ENCODE assay signal across 19 cellular contexts in the genomic region with DNA sequence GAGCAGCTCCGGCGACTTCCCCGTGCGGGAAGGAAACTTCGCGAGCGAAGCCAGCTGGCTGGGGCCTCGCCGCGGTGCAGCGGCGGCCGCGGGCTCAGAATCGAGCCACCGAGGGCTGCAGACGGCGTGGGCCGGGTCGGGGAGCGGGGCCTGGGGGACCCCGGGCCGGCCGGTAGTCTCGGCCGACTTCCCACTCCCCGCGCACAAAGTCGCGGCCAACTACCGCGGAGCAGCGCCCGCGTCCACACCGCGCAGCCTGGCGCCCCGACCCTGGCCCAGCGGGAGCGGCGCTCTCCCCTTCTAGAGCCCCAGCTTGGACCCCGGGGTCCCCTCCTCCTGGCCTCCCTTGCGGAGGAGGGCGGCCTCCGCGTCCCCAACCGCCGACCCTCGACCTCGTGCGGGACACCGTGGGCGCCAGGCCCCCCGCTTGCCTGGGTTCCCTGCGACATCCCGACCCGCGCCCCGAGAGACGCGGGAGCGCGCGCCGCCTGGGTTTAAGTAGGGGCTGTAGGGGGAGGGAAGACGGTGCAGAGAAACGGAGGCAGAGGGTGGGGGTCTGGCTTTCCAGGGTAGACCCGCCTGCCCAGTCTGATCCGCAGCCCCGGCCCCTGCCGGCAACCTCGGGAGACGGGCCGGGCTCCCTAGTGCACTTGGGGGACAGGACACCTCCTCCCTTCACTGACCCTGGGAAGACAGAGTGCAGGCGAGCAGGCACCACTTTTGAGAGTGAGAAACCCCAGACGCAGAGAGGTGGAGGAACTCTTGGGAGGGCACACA. TPM values are rescaled to one million over a fixed set of nuclear protein-coding genes. Genes with fewer than 3 reads are reported as not detected.
DNase-seq lines count a peak whose midpoint lies in the region; ATAC-seq and TF ChIP-seq lines count a peak whose summit lies in the region.
"Had no signal": no experiment of that assay in that cellular context is flagged by ENCODE, and none has a peak within 500 bp of the region (broad histone marks: within the 10 kb centered on the region; RNA-seq: fewer than 3 reads in every experiment).

No MANE protein-coding gene starts in this region.

- TF ChIP-seq RAD21 in neural cell (conservative IDR thresholded peaks at IDR 0.05): no peak

- TF ChIP-seq EP300 in esophagus muscularis mucosa (IDR thresholded peaks at IDR 0.05): no peak
- TF ChIP-seq EP300 in neural cell (conservative IDR thresholded peaks at IDR 0.05; ENCODE audit: poor library complexity, severe bottlenecking): no peak

- TF ChIP-seq CTCF in heart left ventricle (IDR thresholded peaks at IDR 0.05) (no peak), esophagus muscularis mucosa (IDR thresholded peaks at IDR 0.05) (no peak), neural cell (IDR thresholded peaks at IDR 0.05; ENCODE audit: poor library complexity, severe bottlenecking) (no peak), vagina (IDR thresholded peaks at IDR 0.05) (no peak)

- WGBS in heart left ventricle, 4 donors: 10 to 22% (median 15%) methylated on average over 46 to 77 of the region's 77 CpGs
- WGBS in esophagus muscularis mucosa: 36% methylated on average over 12 of the region's 77 CpGs

- TF ChIP-seq POLR2A in heart left ventricle (IDR thresholded peaks at IDR 0.05) (no peak), esophagus muscularis mucosa (IDR thresholded peaks at IDR 0.05; ENCODE audit: low read depth) (no peak), vagina (IDR thresholded peaks at IDR 0.05) (no peak)

- H4K20me1 ChIP-seq in neural cell (ENCODE audit: insufficient read depth): no peaks in the 10 kb centered on the region

- no peaks in the 10 kb centered on the region for H3K9me2 ChIP-seq in neural cell (ENCODE audit: insufficient read depth, low read length)

- H3K4me3 ChIP-seq in heart left ventricle (peak overlapping the region; percentile 11 to 98 (median 77)), esophagus muscularis mucosa (peak overlapping the region in 3 of 4 donors; percentile 22 to 42 (median 22)), neural cell (ENCODE audit: low read length) (peak overlapping the region; percentile 54), vagina (no peak overlapping the region)

- intact Hi-C loops in heart left ventricle (cut with DNase I) (loop anchor here in 7 of 10 donors (1.0 to 10.0 kb wide), 8 partner anchors 51 to 276 kb away; no protein-coding TSS in a partner anchor), left cardiac atrium (cut with DNase I) (loop anchor here in 1 of 2 donors (10.0 kb wide), 1 partner anchor 211 kb away; no protein-coding TSS in a partner anchor), esophagus muscularis mucosa (cut with DNase I) (loop anchor here (5.0 kb wide), 1 partner anchor 209 kb away; no protein-coding TSS in a partner anchor), vagina (cut with DNase I) (loop anchor here (10.0 kb wide), 2 partner anchors 201 to 241 kb away; no protein-coding TSS in a partner anchor)

- H3K36me3 ChIP-seq in heart left ventricle: no peaks in the 10 kb centered on the region
- H3K36me3 ChIP-seq in esophagus muscularis mucosa: no peaks in the 10 kb centered on the region
- no peaks in the 10 kb centered on the region for H3K36me3 ChIP-seq in neural cell (ENCODE audit: insufficient read depth, low read length)
- H3K36me3 ChIP-seq in vagina: no peaks in the 10 kb centered on the region

- H3K4me2 ChIP-seq in neural cell (ENCODE audit: low read length): no peak overlapping the region

- H3K79me2 ChIP-seq in neural cell (replicated peaks; ENCODE audit: insufficient read depth, low read length): peaks cover 86% of the 10 kb centered on the region

- no peaks in the 10 kb centered on the region for H3K9me3 ChIP-seq in heart left ventricle
- H3K9me3 ChIP-seq in esophagus muscularis mucosa: no peaks in the 10 kb centered on the region
- H3K9me3 ChIP-seq in neural cell (ENCODE audit: low read length): no peaks in the 10 kb centered on the region
- H3K9me3 ChIP-seq in vagina: no peaks in the 10 kb centered on the region
- H3K9me3 ChIP-seq: testis had no signal

- peak overlapping the region; percentile 75 to 99 (median 88) for H3K27ac ChIP-seq in heart left ventricle
- H3K27ac ChIP-seq in esophagus muscularis mucosa (replicated peaks in 1 of 4): no peak overlapping the region
- H3K27ac ChIP-seq in neural cell (ENCODE audit: low read length): no peak overlapping the region
- H3K27ac ChIP-seq in vagina: peak overlapping the region; percentile 3
- H3K27ac ChIP-seq: testis had no signal

- no peak overlapping the region for H2AFZ ChIP-seq in neural cell (ENCODE audit: low read depth, low read length)

- H3K9ac ChIP-seq in neural cell (ENCODE audit: low read length): peak overlapping the region; percentile 42

- no peaks in the 10 kb centered on the region for H3F3A ChIP-seq in neural cell (ENCODE audit: insufficient read depth, low read length, poor library complexity, severe bottlenecking)

- DNase-seq in heart left ventricle (peak in 1 of 5 donors; percentile 44), left cardiac atrium (no peak), esophagus muscularis mucosa (ENCODE audit: extremely low spot score) (no peak), vagina (ENCODE audit: extremely low spot score in 2 of 2) (no peak), NCI-H1092 (lab: John Stamatoyannopoulos, UW) (no peak), iPS-NIHi11 (ENCODE audit: low spot score) (no peak)
- DNase-seq: activated CD4-positive, alpha-beta memory T cell treated with anti-CD3 and anti-CD28 coated beads for 36 hours; activated naive CD8-positive, alpha-beta T cell treated with anti-CD3 and anti-CD28 coated beads for 36 hours; activated T-cell treated with anti-CD3 and anti-CD28 coated beads, Interleukin-2, amount 50 U/mL, for 72 hours; DND-41; NCI-H526 treated with DMSO at 0.1 percent for 48 hours; PC-3; stimulated activated CD4-positive, alpha-beta T cell treated with anti-CD3 and anti-CD28 coated beads, Interleukin-1b, Interleukin-23, amount 100 ng/mL, for 48 hours; testis had no signal

- peaks cover 0 to 85% (median 21%) of the 10 kb centered on the region in 12 donors for H3K4me1 ChIP-seq in heart left ventricle
- peaks cover 27 to 48% (median 37%) of the 10 kb centered on the region in 4 donors for H3K4me1 ChIP-seq in esophagus muscularis mucosa
- peaks cover 26% of the 10 kb centered on the region for H3K4me1 ChIP-seq in vagina

- peaks cover 3 to 65% (median 24%) of the 10 kb centered on the region in 9 donors for H3K27me3 ChIP-seq in heart left ventricle
- H3K27me3 ChIP-seq in esophagus muscularis mucosa: peaks cover 0 to 93% (median 39%) of the 10 kb centered on the region in 4 donors
- peaks cover 43% of the 10 kb centered on the region for H3K27me3 ChIP-seq in neural cell (ENCODE audit: insufficient read depth, low read depth, low read length)
- H3K27me3 ChIP-seq in vagina: peaks cover 15% of the 10 kb centered on the region
- H3K27me3 ChIP-seq: testis had no signal

- ATAC-seq in heart left ventricle (no peak), left cardiac atrium (no peak), HG02870 (IDR thresholded peaks at IDR 0.05; ENCODE audit: unreplicated experiment) (no peak)
- ATAC-seq: activated T-cell treated with anti-CD3 and anti-CD28 coated beads, Interleukin-2, amount 50 U/mL, for 72 hours; PC-3 had no signal

TF ChIP-seq in neural cell, 6 proteins besides CTCF, POLR2A, EP300 and RAD21:
- TF ChIP-seq POLR2AphosphoS5 (IDR thresholded peaks at IDR 0.05) (peak; percentile 41), SMC3 (conservative IDR thresholded peaks at IDR 0.05; ENCODE audit: poor library complexity) (no peak)

RNA-seq across cellular contexts. Expression of a gene that starts 4.7 kb away (rescaled TPM):
- 10 to 100 TPM in 7 of 9 donors, 1 to 10 TPM in 2; 6.0 to 22.7 (median 14.4) TPM for total RNA-seq in heart left ventricle
- polyA plus RNA-seq in heart left ventricle: 10 to 100 TPM; 11.3 to 13.1 TPM
- 1 to 10 TPM in 1 of 2 donors, under 1 TPM in 1; 0.99 to 1.2 TPM for total RNA-seq in left cardiac atrium
- total RNA-seq in esophagus muscularis mucosa: 1 to 10 TPM; 1.2 to 4.4 (median 2.2) TPM
- 0.16 and 0.21 TPM in 2 replicates for polyA plus RNA-seq in neural cell
- polyA minus RNA-seq in neural cell: 2.7 and 5.1 TPM in 2 replicates
- 3.9 TPM for total RNA-seq in vagina
- total RNA-seq: activated CD4-positive, alpha-beta memory T cell treated with anti-CD3 and anti-CD28 coated beads for 36 hours had no signal
- polyA plus RNA-seq: IgD-negative memory B cell had no signal

RNA-seq across cellular contexts. Expression of a gene that starts 52.4 kb away (rescaled TPM):
- total RNA-seq in heart left ventricle (not detected), left cardiac atrium (not detected), esophagus muscularis mucosa (not detected), vagina (not detected)
- polyA plus RNA-seq in heart left ventricle (not detected), neural cell (not detected in 2 replicates)
- polyA minus RNA-seq in neural cell: not detected in 2 replicates
- total RNA-seq: activated CD4-positive, alpha-beta memory T cell treated with anti-CD3 and anti-CD28 coated beads for 36 hours; activated naive CD8-positive, alpha-beta T cell treated with anti-CD3 and anti-CD28 coated beads for 36 hours; activated T-cell treated with anti-CD3 and anti-CD28 coated beads, Interleukin-2, amount 50 U/mL, for 72 hours; H4; PC-3 had no signal
- polyA plus RNA-seq: esophagus, IgD-negative memory B cell had no signal

Comparison
In these comparisons a context has a peak if more than half of its experiments do, and no peak if none do; other contexts are left out.
1. H3K27ac ChIP-seq: peak in heart left ventricle (12 of 12) and vagina (single experiment); none in esophagus muscularis mucosa (0 of 4) and neural cell (single experiment).
2. H3K4me3 ChIP-seq: peak in heart left ventricle (12 of 12), esophagus muscularis mucosa (3 of 4) and neural cell (single experiment); none in vagina (0 of 2).